Comparison of ENCODE assay signal across 27 cellular contexts in the genomic region with DNA sequence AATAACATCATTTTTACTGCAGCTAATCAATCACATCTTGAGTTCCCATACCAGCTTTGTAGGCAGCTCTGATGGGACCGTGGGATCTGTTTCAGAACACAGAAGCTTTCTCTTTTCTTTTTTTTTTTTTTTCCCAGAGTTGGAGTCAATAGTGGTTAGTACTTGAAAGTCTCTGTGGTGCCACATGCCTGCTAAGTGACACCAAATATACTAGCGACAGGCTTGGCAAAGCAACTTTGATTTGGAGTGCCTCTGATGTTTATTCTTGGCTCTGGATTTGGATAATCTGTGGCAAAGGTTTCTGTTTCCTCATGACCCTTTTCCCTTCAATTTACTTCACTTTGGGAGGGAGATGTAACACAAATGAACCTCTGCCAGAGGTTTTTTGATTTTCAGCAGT.
"Had no signal": no experiment of that assay in that cellular context is flagged by ENCODE, and none has a peak within 500 bp of the region (broad histone marks: within the 10 kb centered on the region; RNA-seq: fewer than 3 reads in every experiment).

No MANE protein-coding gene starts in this region.

- ATAC-seq: activated CD8-positive, alpha-beta memory T cell treated with anti-CD3 and anti-CD28 coated beads, Interleukin-2, amount 10 ng/mL, durations not matched to agents 7 days and 5 days; activated CD8-positive, alpha-beta T cell treated with anti-CD3 and anti-CD28 coated beads for 36 hours; lower lobe of right lung; naive thymus-derived CD4-positive, alpha-beta T cell; stimulated activated naive B cell treated with anti-CD40 and anti-IgM and Interleukin-4, amounts not matched to agents 10 μg/mL and 1 μg/mL and 100 μg/mL, for 72 hours; T-cell had no signal

- H3K9me3 ChIP-seq: lower lobe of right lung, sigmoid colon, thoracic aorta, upper lobe of left lung had no signal

- H3K36me3 Mint-ChIP-seq: activated CD8-positive, alpha-beta memory T cell treated with anti-CD3 and anti-CD28 coated beads, Interleukin-2, amount 10 ng/mL, durations not matched to agents 7 days and 5 days; activated naive CD4-positive, alpha-beta T cell treated with anti-CD3 and anti-CD28 coated beads, Interleukin-2, amount 10 ng/mL, durations not matched to agents 7 days and 5 days; brain; naive thymus-derived CD4-positive, alpha-beta T cell; stimulated activated naive B cell treated with anti-CD40 and anti-IgM and Interleukin-4, amounts not matched to agents 10 μg/mL and 1 μg/mL and 100 μg/mL, for 72 hours; T-cell had no signal

- DNase-seq: activated CD4-positive, alpha-beta T cell treated with anti-CD3 and anti-CD28 coated beads, Interleukin-2, amount 10 ng/mL, durations not matched to agents 7 days and 5 days; activated CD4-positive, CD25-positive, alpha-beta regulatory T cell treated with anti-CD3 and anti-CD28 coated beads, Interleukin-2, amount 50 U/mL, for 72 hours; activated CD8-positive, alpha-beta memory T cell treated with anti-CD3 and anti-CD28 coated beads, Interleukin-2, amount 10 ng/mL, durations not matched to agents 7 days and 5 days; activated CD8-positive, alpha-beta T cell treated with anti-CD3 and anti-CD28 coated beads for 36 hours; activated effector memory CD4-positive, alpha-beta T cell treated with anti-CD3 and anti-CD28 coated beads, Interleukin-2, amount 50 U/mL, for 16 hours; activated naive CD4-positive, alpha-beta T cell treated with anti-CD3 and anti-CD28 coated beads, Interleukin-2, amount 10 ng/mL, durations not matched to agents 7 days and 5 days; activated T-cell treated with anti-CD3 and anti-CD28 coated beads for 4 hours; effector CD4-positive, alpha-beta T cell; foreskin melanocyte; glutamatergic neuron; lower lobe of right lung; naive thymus-derived CD4-positive, alpha-beta T cell; occipital lobe; posterior cingulate gyrus; sigmoid colon; stimulated activated CD4-positive, alpha-beta T cell treated with anti-CD3 and anti-CD28 coated beads, Interleukin-15, amount 100 ng/mL, for 24 hours; stimulated activated naive B cell treated with anti-CD40 and anti-IgM and Interleukin-4, amounts not matched to agents 10 μg/mL and 1 μg/mL and 100 μg/mL, for 72 hours; T-cell; upper lobe of left lung; WERI-Rb-1 had no signal

- H3K27me3 Mint-ChIP-seq: activated CD4-positive, alpha-beta T cell treated with anti-CD3 and anti-CD28 coated beads, Interleukin-2, amount 10 ng/mL, durations not matched to agents 7 days and 5 days; activated CD8-positive, alpha-beta memory T cell treated with anti-CD3 and anti-CD28 coated beads, Interleukin-2, amount 10 ng/mL, durations not matched to agents 7 days and 5 days; activated CD8-positive, alpha-beta T cell treated with anti-CD3 and anti-CD28 coated beads for 36 hours; activated naive CD4-positive, alpha-beta T cell treated with anti-CD3 and anti-CD28 coated beads, Interleukin-2, amount 10 ng/mL, durations not matched to agents 7 days and 5 days; brain; dendritic cell treated with granulocyte-macrophage colony-stimulating factor and Interleukin-4, amounts not matched to agents 40 ng/mL and 50 ng/mL, for 4 days; naive thymus-derived CD4-positive, alpha-beta T cell; stimulated activated naive B cell treated with anti-CD40 and anti-IgM and Interleukin-4, amounts not matched to agents 10 μg/mL and 1 μg/mL and 100 μg/mL, for 72 hours; T-cell had no signal

- H3K4me1 ChIP-seq: sigmoid colon had no signal

- H3K27ac ChIP-seq: lower lobe of right lung, sigmoid colon, thoracic aorta, upper lobe of left lung, WERI-Rb-1 had no signal

- H3K27me3 ChIP-seq: sigmoid colon, upper lobe of left lung had no signal

- FAIRE-seq: islet of Langerhans had no signal

- H3K27ac Mint-ChIP-seq: activated CD4-positive, alpha-beta T cell treated with anti-CD3 and anti-CD28 coated beads, Interleukin-2, amount 10 ng/mL, durations not matched to agents 7 days and 5 days; activated CD8-positive, alpha-beta memory T cell treated with anti-CD3 and anti-CD28 coated beads, Interleukin-2, amount 10 ng/mL, durations not matched to agents 7 days and 5 days; activated CD8-positive, alpha-beta T cell treated with anti-CD3 and anti-CD28 coated beads for 36 hours; activated naive CD4-positive, alpha-beta T cell treated with anti-CD3 and anti-CD28 coated beads, Interleukin-2, amount 10 ng/mL, durations not matched to agents 7 days and 5 days; brain; dendritic cell treated with granulocyte-macrophage colony-stimulating factor and Interleukin-4, amounts not matched to agents 40 ng/mL and 50 ng/mL, for 4 days; naive thymus-derived CD4-positive, alpha-beta T cell; stimulated activated naive B cell treated with anti-CD40 and anti-IgM and Interleukin-4, amounts not matched to agents 10 μg/mL and 1 μg/mL and 100 μg/mL, for 72 hours; T-cell; T-helper 2 cell treated with Interferon-gamma antibody and Interleukin-4, amounts not matched to agents 5 μg/mL and 100 μg/mL, for 36 hours had no signal

- H3K4me3 Mint-ChIP-seq: activated CD4-positive, alpha-beta T cell treated with anti-CD3 and anti-CD28 coated beads, Interleukin-2, amount 10 ng/mL, durations not matched to agents 7 days and 5 days; activated CD8-positive, alpha-beta memory T cell treated with anti-CD3 and anti-CD28 coated beads, Interleukin-2, amount 10 ng/mL, durations not matched to agents 7 days and 5 days; activated CD8-positive, alpha-beta T cell treated with anti-CD3 and anti-CD28 coated beads for 36 hours; activated naive CD4-positive, alpha-beta T cell treated with anti-CD3 and anti-CD28 coated beads, Interleukin-2, amount 10 ng/mL, durations not matched to agents 7 days and 5 days; brain; dendritic cell treated with granulocyte-macrophage colony-stimulating factor and Interleukin-4, amounts not matched to agents 40 ng/mL and 50 ng/mL, for 4 days; naive thymus-derived CD4-positive, alpha-beta T cell; neural crest cell; stimulated activated naive B cell treated with anti-CD40 and anti-IgM and Interleukin-4, amounts not matched to agents 10 μg/mL and 1 μg/mL and 100 μg/mL, for 72 hours; T-cell; T-helper 2 cell treated with Interferon-gamma antibody and Interleukin-4, amounts not matched to agents 5 μg/mL and 100 μg/mL, for 36 hours had no signal

- H3K4me3 ChIP-seq: lower lobe of right lung, sigmoid colon, smooth muscle cell, thoracic aorta, upper lobe of left lung had no signal

- H3K4me1 Mint-ChIP-seq: activated CD4-positive, alpha-beta T cell treated with anti-CD3 and anti-CD28 coated beads, Interleukin-2, amount 10 ng/mL, durations not matched to agents 7 days and 5 days; activated CD8-positive, alpha-beta memory T cell treated with anti-CD3 and anti-CD28 coated beads, Interleukin-2, amount 10 ng/mL, durations not matched to agents 7 days and 5 days; activated naive CD4-positive, alpha-beta T cell treated with anti-CD3 and anti-CD28 coated beads, Interleukin-2, amount 10 ng/mL, durations not matched to agents 7 days and 5 days; naive thymus-derived CD4-positive, alpha-beta T cell; stimulated activated naive B cell treated with anti-CD40 and anti-IgM and Interleukin-4, amounts not matched to agents 10 μg/mL and 1 μg/mL and 100 μg/mL, for 72 hours; T-cell had no signal

- H3K4me2 ChIP-seq: smooth muscle cell had no signal

- H3K36me3 ChIP-seq: lower lobe of right lung, sigmoid colon, thoracic aorta, upper lobe of left lung, WERI-Rb-1 had no signal

- H3K9me3 Mint-ChIP-seq: activated CD4-positive, alpha-beta T cell treated with anti-CD3 and anti-CD28 coated beads, Interleukin-2, amount 10 ng/mL, durations not matched to agents 7 days and 5 days; dendritic cell treated with granulocyte-macrophage colony-stimulating factor and Interleukin-4, amounts not matched to agents 40 ng/mL and 50 ng/mL, for 4 days had no signal
